In genomic region chr15:75650908-75651809, GRCh38 we compare ENCODE assay signal across 1 cellular context.
TF ChIP-seq lines count a peak whose summit lies in the region.

No MANE protein-coding gene starts in this region.

TF ChIP-seq in K562, 482 proteins besides CTCF, POLR2A, EP300 and RAD21 (continued from another document and continues in another):
- TF ChIP-seq BDP1 (IDR thresholded peaks at IDR 0.05; ENCODE audit: insufficient read depth, insufficient read length) (no peak), U2AF2 (optimal IDR thresholded peaks at IDR 0.05; ENCODE audit: low read depth, low read length) (no peak), TEAD4 (IDR thresholded peaks at IDR 0.05; ENCODE audit: low read length) (0 out of 2 replicates have a peak, but pooled peaks have one; percentile 5), TEAD4 (CRISPR knock-in tag; IDR thresholded peaks at IDR 0.05; ENCODE audit: borderline replicate concordance) (no peak), PKNOX1 (IDR thresholded peaks at IDR 0.05) (0 out of 2 replicates have a peak, but pooled peaks have one; percentile 21), SOX6 (IDR thresholded peaks at IDR 0.05) (peak; percentile 26; the same call in 1 of the 2 replicates), ZNF140 (CRISPR knock-in tag; IDR thresholded peaks at IDR 0.05) (no peak), STAT5B (CRISPR knock-in tag; IDR thresholded peaks at IDR 0.05) (no peak), TEAD2 (tag; IDR thresholded peaks at IDR 0.05) (no peak), L3MBTL2 (IDR thresholded peaks at IDR 0.05) (peak; percentile 23; the same call in 1 of the 2 replicates), RBM22 (IDR thresholded peaks at IDR 0.05; ENCODE audit: low read depth, low read length, poor library complexity, severe bottlenecking) (no peak), ZNF696 (CRISPR knock-in tag; conservative IDR thresholded peaks at IDR 0.05) (no peak), RBM39 (optimal IDR thresholded peaks at IDR 0.05; ENCODE audit: low read depth, low read length) (peak; percentile 53), PHF21A (IDR thresholded peaks at IDR 0.05; ENCODE audit: borderline replicate concordance, low read depth) (no peak), KDM4B (IDR thresholded peaks at IDR 0.05; ENCODE audit: borderline replicate concordance in 2 of 2, low read depth in 1 of 2) (peak in 1 of 2 experiments; percentile 42; a peak in 1 of 4 replicates), HNRNPK (IDR thresholded peaks at IDR 0.05; ENCODE audit: low read depth, low read length, poor library complexity, severe bottlenecking) (no peak), MAFG (tag; conservative IDR thresholded peaks at IDR 0.05) (no peak), TBL1XR1 (IDR thresholded peaks at IDR 0.05; ENCODE audit: low read length in 2 of 2) (peak in 1 of 2 experiments; percentile 56; a peak in 2 of 4 replicates), TCF3 (CRISPR knock-in tag; IDR thresholded peaks at IDR 0.05) (no peak; the same call in 1 of the 2 replicates), TRIM25 (IDR thresholded peaks at IDR 0.05; ENCODE audit: borderline replicate concordance) (no peak), ESRRA (IDR thresholded peaks at IDR 0.05; ENCODE audit: borderline replicate concordance, low read depth) (peak; percentile 84; the same call in 1 of the 2 replicates), CEBPB (tag; IDR thresholded peaks at IDR 0.05) (no peak), ZFP30 (CRISPR knock-in tag; IDR thresholded peaks at IDR 0.05; ENCODE audit: borderline replicate concordance) (no peak), CBX5 (IDR thresholded peaks at IDR 0.05; ENCODE audit: borderline replicate concordance, low read depth) (no peak), HSF4 (CRISPR knock-in tag; IDR thresholded peaks at IDR 0.05; ENCODE audit: borderline replicate concordance) (no peak), ZZZ3 (IDR thresholded peaks at IDR 0.05) (no peak), ZNF347 (CRISPR knock-in tag; IDR thresholded peaks at IDR 0.05; ENCODE audit: low read depth) (no peak), EHMT2 (IDR thresholded peaks at IDR 0.05) (peak; percentile 78), NFXL1 (CRISPR knock-in tag; IDR thresholded peaks at IDR 0.05) (no peak), FOXP1 (CRISPR knock-in tag; IDR thresholded peaks at IDR 0.05) (0 out of 2 replicates have a peak, but pooled peaks have one; percentile 3), IRF2 (CRISPR knock-in tag; IDR thresholded peaks at IDR 0.05) (no peak), ZNF583 (CRISPR knock-in tag; IDR thresholded peaks at IDR 0.05) (no peak), IFI16 (CRISPR knock-in tag; IDR thresholded peaks at IDR 0.05) (no peak), PTBP1 (IDR thresholded peaks at IDR 0.05; ENCODE audit: low read depth, low read length) (0 out of 2 replicates have a peak, but pooled peaks have one; percentile 36), ZNF764 (CRISPR knock-in tag; IDR thresholded peaks at IDR 0.05; ENCODE audit: low read depth) (no peak), ARHGAP35 (IDR thresholded peaks at IDR 0.05; ENCODE audit: partially characterized antibody) (no peak), ZNF384 (IDR thresholded peaks at IDR 0.05; ENCODE audit: low read depth, low read length) (no peak), KLF6 (CRISPR knock-in tag; IDR thresholded peaks at IDR 0.05; ENCODE audit: borderline replicate concordance) (peak; percentile 4; the same call in 1 of the 2 replicates), BHLHE40 (IDR thresholded peaks at IDR 0.05; ENCODE audit: low read length) (peak; percentile 37; the same call in 1 of the 2 replicates), ARID2 (IDR thresholded peaks at IDR 0.05) (no peak), PURB (CRISPR knock-in tag; IDR thresholded peaks at IDR 0.05; ENCODE audit: low read depth) (no peak), SMARCC2 (IDR thresholded peaks at IDR 0.05; ENCODE audit: low read depth) (peak; percentile 79), ZBTB12 (CRISPR knock-in tag; IDR thresholded peaks at IDR 0.05) (no peak), KDM2B (CRISPR knock-in tag; IDR thresholded peaks at IDR 0.05) (no peak), ATF2 (CRISPR knock-in tag; IDR thresholded peaks at IDR 0.05) (no peak)
- TF ChIP-seq, protein P1, sequence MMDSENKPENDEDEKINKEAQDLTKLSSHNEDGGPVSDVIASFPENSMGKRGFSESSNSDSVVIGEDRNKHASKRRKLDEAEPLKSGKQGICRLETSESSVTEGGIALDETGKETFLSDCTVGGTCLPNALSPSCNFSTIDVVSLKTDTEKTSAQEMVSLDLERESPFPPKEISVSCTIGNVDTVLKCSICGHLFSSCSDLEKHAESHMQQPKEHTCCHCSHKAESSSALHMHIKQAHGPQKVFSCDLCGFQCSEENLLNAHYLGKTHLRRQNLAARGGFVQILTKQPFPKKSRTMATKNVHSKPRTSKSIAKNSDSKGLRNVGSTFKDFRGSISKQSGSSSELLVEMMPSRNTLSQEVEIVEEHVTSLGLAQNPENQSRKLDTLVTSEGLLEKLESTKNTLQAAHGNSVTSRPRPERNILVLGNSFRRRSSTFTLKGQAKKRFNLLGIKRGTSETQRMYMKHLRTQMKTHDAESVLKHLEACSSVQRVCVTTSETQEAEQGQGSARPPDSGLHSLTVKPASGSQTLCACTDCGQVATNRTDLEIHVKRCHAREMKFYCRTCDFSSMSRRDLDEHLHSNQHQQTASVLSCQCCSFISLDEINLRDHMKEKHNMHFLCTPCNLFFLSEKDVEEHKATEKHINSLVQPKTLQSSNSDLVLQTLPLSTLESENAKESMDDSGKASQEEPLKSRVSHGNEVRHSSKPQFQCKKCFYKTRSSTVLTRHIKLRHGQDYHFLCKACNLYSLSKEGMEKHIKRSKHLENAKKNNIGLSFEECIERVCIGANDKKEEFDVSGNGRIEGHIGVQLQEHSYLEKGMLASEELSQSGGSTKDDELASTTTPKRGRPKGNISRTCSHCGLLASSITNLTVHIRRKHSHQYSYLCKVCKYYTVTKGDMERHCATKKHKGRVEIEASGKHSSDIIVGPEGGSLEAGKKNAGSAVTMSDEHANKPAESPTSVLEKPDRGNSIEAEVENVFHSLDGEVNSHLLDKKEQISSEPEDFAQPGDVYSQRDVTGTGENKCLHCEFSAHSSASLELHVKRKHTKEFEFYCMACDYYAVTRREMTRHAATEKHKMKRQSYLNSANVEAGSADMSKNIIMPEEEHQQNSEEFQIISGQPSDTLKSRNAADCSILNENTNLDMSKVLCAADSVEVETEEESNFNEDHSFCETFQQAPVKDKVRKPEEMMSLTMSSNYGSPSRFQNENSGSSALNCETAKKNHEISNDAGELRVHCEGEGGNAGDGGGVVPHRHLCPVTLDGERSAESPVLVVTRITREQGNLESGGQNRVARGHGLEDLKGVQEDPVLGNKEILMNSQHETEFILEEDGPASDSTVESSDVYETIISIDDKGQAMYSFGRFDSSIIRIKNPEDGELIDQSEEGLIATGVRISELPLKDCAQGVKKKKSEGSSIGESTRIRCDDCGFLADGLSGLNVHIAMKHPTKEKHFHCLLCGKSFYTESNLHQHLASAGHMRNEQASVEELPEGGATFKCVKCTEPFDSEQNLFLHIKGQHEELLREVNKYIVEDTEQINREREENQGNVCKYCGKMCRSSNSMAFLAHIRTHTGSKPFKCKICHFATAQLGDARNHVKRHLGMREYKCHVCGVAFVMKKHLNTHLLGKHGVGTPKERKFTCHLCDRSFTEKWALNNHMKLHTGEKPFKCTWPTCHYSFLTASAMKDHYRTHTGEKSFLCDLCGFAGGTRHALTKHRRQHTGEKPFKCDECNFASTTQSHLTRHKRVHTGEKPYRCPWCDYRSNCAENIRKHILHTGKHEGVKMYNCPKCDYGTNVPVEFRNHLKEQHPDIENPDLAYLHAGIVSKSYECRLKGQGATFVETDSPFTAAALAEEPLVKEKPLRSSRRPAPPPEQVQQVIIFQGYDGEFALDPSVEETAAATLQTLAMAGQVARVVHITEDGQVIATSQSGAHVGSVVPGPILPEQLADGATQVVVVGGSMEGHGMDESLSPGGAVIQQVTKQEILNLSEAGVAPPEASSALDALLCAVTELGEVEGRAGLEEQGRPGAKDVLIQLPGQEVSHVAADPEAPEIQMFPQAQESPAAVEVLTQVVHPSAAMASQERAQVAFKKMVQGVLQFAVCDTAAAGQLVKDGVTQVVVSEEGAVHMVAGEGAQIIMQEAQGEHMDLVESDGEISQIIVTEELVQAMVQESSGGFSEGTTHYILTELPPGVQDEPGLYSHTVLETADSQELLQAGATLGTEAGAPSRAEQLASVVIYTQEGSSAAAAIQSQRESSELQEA (IDR thresholded peaks at IDR 0.05; ENCODE audit: low read depth): no peak
- TF ChIP-seq, protein P2, sequence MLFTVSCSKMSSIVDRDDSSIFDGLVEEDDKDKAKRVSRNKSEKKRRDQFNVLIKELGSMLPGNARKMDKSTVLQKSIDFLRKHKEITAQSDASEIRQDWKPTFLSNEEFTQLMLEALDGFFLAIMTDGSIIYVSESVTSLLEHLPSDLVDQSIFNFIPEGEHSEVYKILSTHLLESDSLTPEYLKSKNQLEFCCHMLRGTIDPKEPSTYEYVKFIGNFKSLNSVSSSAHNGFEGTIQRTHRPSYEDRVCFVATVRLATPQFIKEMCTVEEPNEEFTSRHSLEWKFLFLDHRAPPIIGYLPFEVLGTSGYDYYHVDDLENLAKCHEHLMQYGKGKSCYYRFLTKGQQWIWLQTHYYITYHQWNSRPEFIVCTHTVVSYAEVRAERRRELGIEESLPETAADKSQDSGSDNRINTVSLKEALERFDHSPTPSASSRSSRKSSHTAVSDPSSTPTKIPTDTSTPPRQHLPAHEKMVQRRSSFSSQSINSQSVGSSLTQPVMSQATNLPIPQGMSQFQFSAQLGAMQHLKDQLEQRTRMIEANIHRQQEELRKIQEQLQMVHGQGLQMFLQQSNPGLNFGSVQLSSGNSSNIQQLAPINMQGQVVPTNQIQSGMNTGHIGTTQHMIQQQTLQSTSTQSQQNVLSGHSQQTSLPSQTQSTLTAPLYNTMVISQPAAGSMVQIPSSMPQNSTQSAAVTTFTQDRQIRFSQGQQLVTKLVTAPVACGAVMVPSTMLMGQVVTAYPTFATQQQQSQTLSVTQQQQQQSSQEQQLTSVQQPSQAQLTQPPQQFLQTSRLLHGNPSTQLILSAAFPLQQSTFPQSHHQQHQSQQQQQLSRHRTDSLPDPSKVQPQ (CRISPR knock-in tag; IDR thresholded peaks at IDR 0.05; ENCODE audit: borderline replicate concordance): no peak
- TF ChIP-seq, protein P3, sequence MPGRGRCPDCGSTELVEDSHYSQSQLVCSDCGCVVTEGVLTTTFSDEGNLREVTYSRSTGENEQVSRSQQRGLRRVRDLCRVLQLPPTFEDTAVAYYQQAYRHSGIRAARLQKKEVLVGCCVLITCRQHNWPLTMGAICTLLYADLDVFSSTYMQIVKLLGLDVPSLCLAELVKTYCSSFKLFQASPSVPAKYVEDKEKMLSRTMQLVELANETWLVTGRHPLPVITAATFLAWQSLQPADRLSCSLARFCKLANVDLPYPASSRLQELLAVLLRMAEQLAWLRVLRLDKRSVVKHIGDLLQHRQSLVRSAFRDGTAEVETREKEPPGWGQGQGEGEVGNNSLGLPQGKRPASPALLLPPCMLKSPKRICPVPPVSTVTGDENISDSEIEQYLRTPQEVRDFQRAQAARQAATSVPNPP (IDR thresholded peaks at IDR 0.05; ENCODE audit: borderline replicate concordance, insufficient read depth, insufficient read length): no peak
- TF ChIP-seq, protein P4, sequence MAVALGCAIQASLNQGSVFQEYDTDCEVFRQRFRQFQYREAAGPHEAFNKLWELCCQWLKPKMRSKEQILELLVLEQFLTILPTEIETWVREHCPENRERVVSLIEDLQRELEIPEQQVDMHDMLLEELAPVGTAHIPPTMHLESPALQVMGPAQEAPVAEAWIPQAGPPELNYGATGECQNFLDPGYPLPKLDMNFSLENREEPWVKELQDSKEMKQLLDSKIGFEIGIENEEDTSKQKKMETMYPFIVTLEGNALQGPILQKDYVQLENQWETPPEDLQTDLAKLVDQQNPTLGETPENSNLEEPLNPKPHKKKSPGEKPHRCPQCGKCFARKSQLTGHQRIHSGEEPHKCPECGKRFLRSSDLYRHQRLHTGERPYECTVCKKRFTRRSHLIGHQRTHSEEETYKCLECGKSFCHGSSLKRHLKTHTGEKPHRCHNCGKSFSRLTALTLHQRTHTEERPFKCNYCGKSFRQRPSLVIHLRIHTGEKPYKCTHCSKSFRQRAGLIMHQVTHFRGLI (CRISPR knock-in tag; IDR thresholded peaks at IDR 0.05): no peak
- TF ChIP-seq, protein P5, sequence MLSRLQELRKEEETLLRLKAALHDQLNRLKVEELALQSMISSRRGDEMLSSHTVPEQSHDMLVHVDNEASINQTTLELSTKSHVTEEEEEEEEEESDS (CRISPR knock-in tag; IDR thresholded peaks at IDR 0.05): no peak
